Comparison of ENCODE assay signal across 8 cellular contexts in the genomic region with DNA sequence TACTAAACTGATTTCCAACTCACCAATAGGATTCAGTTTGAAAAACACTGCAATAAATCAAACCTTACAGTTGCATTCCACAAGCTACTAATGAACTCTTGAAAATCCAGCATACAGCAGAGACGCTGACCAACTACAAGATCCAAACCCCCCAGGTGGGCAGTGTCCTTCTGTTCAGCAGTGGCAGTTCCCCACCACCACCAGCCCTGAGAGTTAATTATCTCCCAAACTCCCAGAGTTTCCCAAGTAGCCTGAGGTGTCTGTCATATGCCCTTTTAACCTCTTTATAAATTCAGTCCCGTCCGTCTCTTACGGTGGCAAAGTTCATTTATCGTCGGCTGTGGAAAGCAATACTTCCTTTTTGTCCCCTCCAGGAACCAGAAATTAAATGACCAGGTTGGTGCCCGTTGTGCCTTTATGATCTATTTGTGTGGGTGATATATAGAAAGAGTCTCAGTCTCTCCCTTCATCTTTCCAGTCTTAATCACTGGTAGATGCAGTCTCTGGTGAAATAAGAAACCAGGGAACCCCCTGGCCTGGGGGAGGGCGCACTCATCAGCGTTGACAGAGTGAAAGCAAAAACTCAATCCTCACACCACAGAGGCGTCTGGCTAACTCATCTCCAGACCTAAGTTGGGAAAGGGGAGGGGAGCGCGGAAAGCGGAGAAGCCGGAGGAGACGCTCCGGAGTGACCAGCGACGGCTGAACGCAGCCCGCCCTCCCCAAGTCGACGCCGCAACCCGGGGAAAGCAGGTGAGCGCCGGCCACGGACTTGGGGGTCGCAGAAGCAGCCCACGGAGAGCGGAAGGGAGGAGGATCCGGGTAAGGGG. TPM values are rescaled to one million over a fixed set of nuclear protein-coding genes. Genes with fewer than 3 reads are reported as not detected.
DNase-seq lines count a peak whose midpoint lies in the region; ATAC-seq, FAIRE-seq and TF ChIP-seq lines count a peak whose summit lies in the region.

No MANE protein-coding gene starts in this region.

- in situ Hi-C loops in GM23248 (cut with MboI) (no loop called here), HepG2 (cut with HindIII; ENCODE audit: extremely low pct_ligation_motif_present, low pct_unique_long_range_greater_than_20kb) (no loop called here)

- TF ChIP-seq CTCF in coronary artery (IDR thresholded peaks at IDR 0.05) (no peak), HepG2 (CRISPR knock-in tag; IDR thresholded peaks at IDR 0.05) (no peak)

- TF ChIP-seq EP300 in HepG2 (IDR thresholded peaks at IDR 0.05; ENCODE audit: low read depth in 2 of 2, low read length in 2 of 2) (no peak), HepG2 (CRISPR knock-in tag; IDR thresholded peaks at IDR 0.05; ENCODE audit: borderline replicate concordance) (no peak)

- peaks cover 46% of the 10 kb centered on the region for H3K4me1 Mint-ChIP-seq in activated CD4-positive, alpha-beta T cell treated with anti-CD3 and anti-CD28 coated beads for 36 hours

- 2% methylated on average over 21 to 24 of the region's 31 CpGs for WGBS in GM23248 (ENCODE audit: low coverage in 1 of 2, low lambda C conversion rate in 2 of 2, missing lambda C conversion rate in 2 of 2), 2 experiments
- WGBS in HepG2 (ENCODE audit: low lambda C conversion rate) = 0% methylated on average over 22 of the region's 31 CpGs

- peak overlapping the region; percentile 76 for H2AFZ ChIP-seq in GM23248
- no peak overlapping the region for H2AFZ ChIP-seq in HepG2 (ENCODE audit: low read length)

- H4K20me1 ChIP-seq in GM23248 (ENCODE audit: insufficient read depth) (peaks cover 13% of the 10 kb centered on the region; the same call in 1 of the 2 replicates), HepG2 (ENCODE audit: insufficient read depth, low read length) (peaks cover 43% of the 10 kb centered on the region)

- H3K27me3 Mint-ChIP-seq in activated CD4-positive, alpha-beta T cell treated with anti-CD3 and anti-CD28 coated beads for 36 hours = no peaks in the 10 kb centered on the region

- CTCF ChIA-PET in activated CD4-positive, alpha-beta T cell treated with anti-CD3 and anti-CD28 coated beads for 36 hours (lab: Charles Lee) = no interaction called here
- CTCF ChIA-PET in HepG2 (lab: Yijun Ruan, JAX; ENCODE audit: low intra/inter-chr PET ratio, low total read pairs) = no interaction called here

- POLR2A ChIA-PET in activated CD4-positive, alpha-beta T cell treated with anti-CD3 and anti-CD28 coated beads for 36 hours (lab: Charles Lee) = no interaction called here
- POLR2A ChIA-PET in HepG2 (lab: Yijun Ruan, JAX) = interaction anchor here (0.9 to 3.6 kb wide), 9 partner anchors 8 to 130 kb away, joined by 3 to 23 read pairs (median 5); partner anchors contain the start of genes HSP90AB1 and SLC35B2

- BruUV-seq in HepG2 (replicated peaks; lab: Mats Ljungman, UMichigan) = TSS peak; percentile 55

- H3K27ac ChIP-seq in GM23248 (peak overlapping the region; percentile 80), coronary artery (peak overlapping the region; percentile 87 to 95), HepG2 (ENCODE audit: extremely low read length, insufficient read depth, low read length) (peak overlapping the region; percentile 86)

- no peaks in the 10 kb centered on the region for H3K9me2 ChIP-seq in GM23248 (ENCODE audit: insufficient read depth)

- H3K27me3 ChIP-seq in GM23248 (replicated peaks; ENCODE audit: insufficient read depth) (no peaks in the 10 kb centered on the region), HepG2 (ENCODE audit: control insufficient read depth in 1 of 2, insufficient read depth in 2 of 2, low read length in 2 of 2) (no peaks in the 10 kb centered on the region; a peak in 1 of 5 replicates)

- H3K4me3 ChIP-seq in GM23248 (peak overlapping the region; percentile 80), coronary artery (peak overlapping the region; percentile 78), HepG2 (replicated peaks in 1 of 3; ENCODE audit: insufficient read depth in 1 of 3, low read depth in 2 of 3, low read length in 3 of 3) (peak overlapping the region; percentile 81 to 95 (median 94))

- H3K4me1 ChIP-seq in GM23248 (ENCODE audit: insufficient read depth) (peaks cover 37% of the 10 kb centered on the region), HepG2 (ENCODE audit: insufficient read depth, low read length) (peaks cover 79% of the 10 kb centered on the region)

- peak overlapping the region; percentile 96 for H3K27ac Mint-ChIP-seq in activated CD4-positive, alpha-beta T cell treated with anti-CD3 and anti-CD28 coated beads for 36 hours

- H3K36me3 ChIP-seq in GM23248 (ENCODE audit: low read depth) (no peaks in the 10 kb centered on the region), HepG2 (replicated peaks in 1 of 2; ENCODE audit: control insufficient read depth in 1 of 2, insufficient read depth in 2 of 2, low read length in 2 of 2) (peaks cover 0 to 7% of the 10 kb centered on the region in 2 experiments; a peak in 2 of 5 replicates)

- H3K79me2 ChIP-seq in GM23248 (ENCODE audit: insufficient read depth) (peaks cover 88% of the 10 kb centered on the region), HepG2 (ENCODE audit: insufficient read depth, low read length) (peaks cover 85% of the 10 kb centered on the region)

- peak; percentile 81 for DNase-seq in GM03348 (ENCODE audit: low spot score)
- peak; percentile 86 for DNase-seq in GM23248
- peak; percentile 88 for DNase-seq in M059J (ENCODE audit: low read depth)
- DNase-seq in activated CD4-positive, alpha-beta T cell treated with anti-CD3 and anti-CD28 coated beads for 36 hours = peak; percentile 93
- no peak for DNase-seq in coronary artery (ENCODE audit: low spot score)
- DNase-seq in HepG2 (ENCODE audit: low spot score) = peak; percentile 50
- DNase-seq in stimulated activated CD4-positive, alpha-beta T cell treated with anti-CD3 and anti-CD28 coated beads, TNF-alpha, amount 100 ng/mL, for 1 hour (ENCODE audit: low read depth in 3 of 3, low spot score in 1 of 3) = peak; percentile 44 to 64 (median 48)
- no peak for DNase-seq in cerebellar nuclear complex (lab: John Stamatoyannopoulos, UW)

- H3K9me3 Mint-ChIP-seq in activated CD4-positive, alpha-beta T cell treated with anti-CD3 and anti-CD28 coated beads for 36 hours (ENCODE audit: low read depth) = no peaks in the 10 kb centered on the region

- H3K4me3 Mint-ChIP-seq in activated CD4-positive, alpha-beta T cell treated with anti-CD3 and anti-CD28 coated beads for 36 hours = peak overlapping the region; percentile 82

- H3K9ac ChIP-seq in GM23248 (peak overlapping the region; percentile 89), HepG2 (ENCODE audit: insufficient read depth, low read depth, low read length) (peak overlapping the region; percentile 94)

- H3K4me2 ChIP-seq in GM23248 (ENCODE audit: unreplicated experiment) = peak overlapping the region; percentile 87
- H3K4me2 ChIP-seq in HepG2 (ENCODE audit: low read depth, low read length) = peak overlapping the region; percentile 91

- FAIRE-seq in HepG2 (lab: Jason Lieb, UNC) = no peak

- H3K36me3 Mint-ChIP-seq in activated CD4-positive, alpha-beta T cell treated with anti-CD3 and anti-CD28 coated beads for 36 hours (ENCODE audit: low read depth) = peaks cover 13% of the 10 kb centered on the region

- H3F3A ChIP-seq in GM23248 (ENCODE audit: insufficient read depth) = peaks cover 10% of the 10 kb centered on the region

- peak in 1 of 2 experiments; percentile 32; a peak in 2 of 4 replicates for TF ChIP-seq POLR2A in HepG2 (IDR thresholded peaks at IDR 0.05; ENCODE audit: insufficient read depth in 1 of 2, low read depth in 2 of 2, low read length in 2 of 2)

- intact Hi-C loops in activated CD4-positive, alpha-beta T cell treated with anti-CD3 and anti-CD28 coated beads for 36 hours (cut with DNase I, micrococcal nuclease) = loop anchor here (1.0 to 5.0 kb wide), 15 partner anchors 46 to 954 kb away; partner anchors contain the start of genes NFKBIE (in 2 of the 2), AARS2 (in 1 of the 2), CDC5L (in 1 of the 2) and GTPBP2 (in 1 of the 2)
- intact Hi-C loops in HepG2 (cut with micrococcal nuclease; ENCODE audit: unreplicated experiment) = loop anchor here (1.0 to 2.0 kb wide), 2 partner anchors 14 to 30 kb away; no protein-coding TSS in a partner anchor

- H3K9me3 ChIP-seq in GM23248 (ENCODE audit: low read depth) (no peaks in the 10 kb centered on the region), HepG2 (ENCODE audit: low read length) (no peaks in the 10 kb centered on the region)

- ATAC-seq in activated CD4-positive, alpha-beta T cell treated with anti-CD3 and anti-CD28 coated beads for 36 hours = peak; percentile 87
- ATAC-seq in HepG2 = peak; percentile 35

- no peak for TF ChIP-seq RAD21 in HepG2 (CRISPR knock-in tag; IDR thresholded peaks at IDR 0.05)

RNA-seq across cellular contexts. Expression of gene MRPL14, which starts 0.7 kb away (rescaled TPM):
- total RNA-seq in GM23248 (2014; rRNA removed; shearing (Covaris generic)) = 47.6 and 64.7 TPM in 2 replicates
- 91.2 and 98.0 TPM in 2 replicates for polyA plus RNA-seq in GM23248 (2016; fragmentation: Nextera tagmentation; extraction: Ambion mirVana)
- 100 and 111 TPM in 2 replicates for total RNA-seq in M059J (2014; rRNA removed; shearing (Covaris generic))
- total RNA-seq in activated CD4-positive, alpha-beta T cell treated with anti-CD3 and anti-CD28 coated beads for 36 hours = 10 to 100 TPM; 29.5 to 43.3 TPM
- 178 and 191 TPM in 2 replicates for total RNA-seq in HepG2 (2016; rRNA removed; fragmentation: Illumina TruSeq; extraction: Trizol)
- 169 and 189 TPM in 2 replicates for total RNA-seq in HepG2 (2016; cell fraction: cytosol; rRNA removed; fragmentation: Illumina TruSeq; extraction: Trizol; ENCODE audit: low read depth)
- total RNA-seq in HepG2 (2016; cell fraction: insoluble cytoplasmic fraction; rRNA removed; fragmentation: Illumina TruSeq; extraction: Trizol) = 186 and 208 TPM in 2 replicates
- 148 and 200 TPM in 2 replicates for total RNA-seq in HepG2 (2016; cell fraction: membrane; rRNA removed; fragmentation: Illumina TruSeq; extraction: Trizol)
- 65.1 and 65.8 TPM in 2 replicates for total RNA-seq in HepG2 (2016; cell fraction: nucleus; rRNA removed; fragmentation: Illumina TruSeq; extraction: Trizol)
- 157 and 166 TPM in 2 replicates for polyA plus RNA-seq in HepG2 (2011; rRNA removed)
- polyA plus RNA-seq in HepG2 (2011; cell fraction: cytosol; rRNA removed) = 144 and 170 TPM in 2 replicates
- polyA plus RNA-seq in HepG2 (2011; cell fraction: nucleus; rRNA removed) = 42.8 and 46.0 TPM in 2 replicates
- polyA plus RNA-seq in HepG2 (2012) = 135 and 137 TPM in 2 replicates
- polyA plus RNA-seq in HepG2 (2016; cell fraction: cytosol; fragmentation: Illumina TruSeq; extraction: Trizol; ENCODE audit: low read depth) = 114 and 150 TPM in 2 replicates
- 163 and 186 TPM in 2 replicates for polyA plus RNA-seq in HepG2 (2016; cell fraction: insoluble cytoplasmic fraction; fragmentation: Illumina TruSeq; extraction: Trizol; ENCODE audit: low read depth)
- polyA plus RNA-seq in HepG2 (2016; cell fraction: membrane; fragmentation: Illumina TruSeq; extraction: Trizol; ENCODE audit: low read depth) = 111 and 143 TPM in 2 replicates
- polyA plus RNA-seq in HepG2 (2016; cell fraction: nucleus; fragmentation: Illumina TruSeq; extraction: Trizol; ENCODE audit: insufficient read depth, low read depth) = 92.9 and 98.5 TPM in 2 replicates
- 33.2 and 40.9 TPM in 2 replicates for polyA minus RNA-seq in HepG2 (2011; rRNA and poly(A)+ RNA removed; ENCODE audit: low replicate concordance)
- polyA minus RNA-seq in HepG2 (2011; cell fraction: cytosol; rRNA and poly(A)+ RNA removed) = 22.7 and 28.4 TPM in 2 replicates
- 20.0 and 21.5 TPM in 2 replicates for polyA minus RNA-seq in HepG2 (2011; cell fraction: nucleus; rRNA and poly(A)+ RNA removed)

RNA-seq across cellular contexts. Expression of gene TMEM63B, which starts 0.8 kb away (rescaled TPM):
- total RNA-seq in GM23248 (2014; rRNA removed; shearing (Covaris generic)) = 29.0 and 43.2 TPM in 2 replicates
- polyA plus RNA-seq in GM23248 (2016; fragmentation: Nextera tagmentation; extraction: Ambion mirVana) (14.1 and 14.3 TPM in 2 replicates), HepG2 (2011; rRNA removed) (75.8 and 83.8 TPM in 2 replicates)
- 32.8 and 45.0 TPM in 2 replicates for total RNA-seq in M059J (2014; rRNA removed; shearing (Covaris generic))
- 10 to 100 TPM; 10.9 to 15.2 TPM for total RNA-seq in activated CD4-positive, alpha-beta T cell treated with anti-CD3 and anti-CD28 coated beads for 36 hours
- total RNA-seq in HepG2 (2016; rRNA removed; fragmentation: Illumina TruSeq; extraction: Trizol) = 13.9 and 27.4 TPM in 2 replicates
- 5.1 and 5.8 TPM in 2 replicates for total RNA-seq in HepG2 (2016; cell fraction: cytosol; rRNA removed; fragmentation: Illumina TruSeq; extraction: Trizol; ENCODE audit: low read depth)
- 11.4 and 28.3 TPM in 2 replicates for total RNA-seq in HepG2 (2016; cell fraction: insoluble cytoplasmic fraction; rRNA removed; fragmentation: Illumina TruSeq; extraction: Trizol)
- 14.9 and 15.8 TPM in 2 replicates for total RNA-seq in HepG2 (2016; cell fraction: membrane; rRNA removed; fragmentation: Illumina TruSeq; extraction: Trizol)
- total RNA-seq in HepG2 (2016; cell fraction: nucleus; rRNA removed; fragmentation: Illumina TruSeq; extraction: Trizol) = 28.7 and 33.8 TPM in 2 replicates
- polyA plus RNA-seq in HepG2 (2011; cell fraction: cytosol; rRNA removed) = 81.0 and 82.0 TPM in 2 replicates
- polyA plus RNA-seq in HepG2 (2011; cell fraction: nucleus; rRNA removed) = 185 and 224 TPM in 2 replicates
- 37.7 and 41.7 TPM in 2 replicates for polyA plus RNA-seq in HepG2 (2012)
- polyA plus RNA-seq in HepG2 (2016; cell fraction: cytosol; fragmentation: Illumina TruSeq; extraction: Trizol; ENCODE audit: low read depth) = 5.0 and 5.6 TPM in 2 replicates
- polyA plus RNA-seq in HepG2 (2016; cell fraction: insoluble cytoplasmic fraction; fragmentation: Illumina TruSeq; extraction: Trizol; ENCODE audit: low read depth) = 13.6 and 16.8 TPM in 2 replicates
- 10.0 and 10.2 TPM in 2 replicates for polyA plus RNA-seq in HepG2 (2016; cell fraction: membrane; fragmentation: Illumina TruSeq; extraction: Trizol; ENCODE audit: low read depth)
- polyA plus RNA-seq in HepG2 (2016; cell fraction: nucleus; fragmentation: Illumina TruSeq; extraction: Trizol; ENCODE audit: insufficient read depth, low read depth) = 69.5 and 76.1 TPM in 2 replicates
- polyA minus RNA-seq in HepG2 (2011; rRNA and poly(A)+ RNA removed; ENCODE audit: low replicate concordance) = 62.2 and 179 TPM in 2 replicates
- polyA minus RNA-seq in HepG2 (2011; cell fraction: cytosol; rRNA and poly(A)+ RNA removed) = 36.8 and 42.0 TPM in 2 replicates
- 36.6 and 36.8 TPM in 2 replicates for polyA minus RNA-seq in HepG2 (2011; cell fraction: nucleus; rRNA and poly(A)+ RNA removed)

RNA-seq across cellular contexts. Expression of gene CAPN11, which starts 32.1 kb away (rescaled TPM):
- under 0.01 TPM in 1 of 2 replicates, not detected in the other for total RNA-seq in GM23248 (2014; rRNA removed; shearing (Covaris generic))
- polyA plus RNA-seq in GM23248 (2016; fragmentation: Nextera tagmentation; extraction: Ambion mirVana) = not detected in 2 replicates
- total RNA-seq in M059J (2014; rRNA removed; shearing (Covaris generic)) = not detected in 2 replicates
- total RNA-seq in activated CD4-positive, alpha-beta T cell treated with anti-CD3 and anti-CD28 coated beads for 36 hours = 1 to 10 TPM; 1.2 to 1.3 TPM
- total RNA-seq in HepG2 (2016; rRNA removed; fragmentation: Illumina TruSeq; extraction: Trizol) = 0.07 TPM in 1 of 2 replicates, not detected in the other
- total RNA-seq in HepG2 (2016; cell fraction: cytosol; rRNA removed; fragmentation: Illumina TruSeq; extraction: Trizol; ENCODE audit: low read depth) = not detected in 2 replicates
- total RNA-seq in HepG2 (2016; cell fraction: insoluble cytoplasmic fraction; rRNA removed; fragmentation: Illumina TruSeq; extraction: Trizol) = not detected in 2 replicates
- not detected in 2 replicates for total RNA-seq in HepG2 (2016; cell fraction: membrane; rRNA removed; fragmentation: Illumina TruSeq; extraction: Trizol)
- total RNA-seq in HepG2 (2016; cell fraction: nucleus; rRNA removed; fragmentation: Illumina TruSeq; extraction: Trizol) = not detected in 2 replicates
- polyA plus RNA-seq in HepG2 (2011; rRNA removed) = 0.11 and 0.13 TPM in 2 replicates
- polyA plus RNA-seq in HepG2 (2011; cell fraction: cytosol; rRNA removed) = 0.03 and 0.05 TPM in 2 replicates
- 0.71 and 0.74 TPM in 2 replicates for polyA plus RNA-seq in HepG2 (2011; cell fraction: nucleus; rRNA removed)
- polyA plus RNA-seq in HepG2 (2012) = 0.07 and 0.09 TPM in 2 replicates
- not detected in 2 replicates for polyA plus RNA-seq in HepG2 (2016; cell fraction: cytosol; fragmentation: Illumina TruSeq; extraction: Trizol; ENCODE audit: low read depth)
- not detected in 2 replicates for polyA plus RNA-seq in HepG2 (2016; cell fraction: insoluble cytoplasmic fraction; fragmentation: Illumina TruSeq; extraction: Trizol; ENCODE audit: low read depth)
- not detected in 2 replicates for polyA plus RNA-seq in HepG2 (2016; cell fraction: membrane; fragmentation: Illumina TruSeq; extraction: Trizol; ENCODE audit: low read depth)
- not detected in 2 replicates for polyA plus RNA-seq in HepG2 (2016; cell fraction: nucleus; fragmentation: Illumina TruSeq; extraction: Trizol; ENCODE audit: insufficient read depth, low read depth)
- polyA minus RNA-seq in HepG2 (2011; rRNA and poly(A)+ RNA removed; ENCODE audit: low replicate concordance) = 0.07 TPM in 1 of 2 replicates, not detected in the other
- not detected in 2 replicates for polyA minus RNA-seq in HepG2 (2011; cell fraction: cytosol; rRNA and poly(A)+ RNA removed)
- polyA minus RNA-seq in HepG2 (2011; cell fraction: nucleus; rRNA and poly(A)+ RNA removed) = 0.37 TPM in 1 of 2 replicates, not detected in the other

Comparison
In these comparisons a context has a peak if more than half of its experiments do, and no peak if none do; other contexts are left out.
1. DNase-seq: peak in GM03348 (single experiment), GM23248 (single experiment), M059J (single experiment), activated CD4-positive, alpha-beta T cell treated with anti-CD3 and anti-CD28 coated beads for 36 hours (single experiment), HepG2 (single experiment) and stimulated activated CD4-positive, alpha-beta T cell treated with anti-CD3 and anti-CD28 coated beads, TNF-alpha, amount 100 ng/mL, for 1 hour (3 of 3); none in coronary artery (single experiment) and cerebellar nuclear complex (0 of 2).
2. Peak in every context shown above with its lines, with median percentiles within 50 percentile points of each other: H3K27ac ChIP-seq and H3K4me3 ChIP-seq.